ENCODE assay signal across 8 cellular contexts in genomic region chr7:38105874-38106483, GRCh38.
DNase-seq lines count a peak whose midpoint lies in the region; ATAC-seq and TF ChIP-seq lines count a peak whose summit lies in the region.

No MANE protein-coding gene starts in this region.

- no peaks in the 10 kb centered on the region for H3K9me3 Mint-ChIP-seq in nephron

- no peaks in the 10 kb centered on the region for H3K36me3 ChIP-seq in esophagus squamous epithelium

- H3K27me3 Mint-ChIP-seq in nephron (ENCODE audit: low read depth), result no peaks in the 10 kb centered on the region

- intact Hi-C loops in esophagus squamous epithelium (cut with DNase I), result loop anchor here (5.0 kb wide), 2 partner anchors 116 to 204 kb away; no protein-coding TSS in a partner anchor

- peaks cover 6% of the 10 kb centered on the region for H3K4me1 Mint-ChIP-seq in nephron

- no peaks in the 10 kb centered on the region for H3K27me3 ChIP-seq in esophagus squamous epithelium

- WGBS in esophagus squamous epithelium, 2 donors, result 11 to 19% methylated on average over 5 of the region's 5 CpGs

- H3K27ac ChIP-seq in esophagus squamous epithelium, result no peak overlapping the region

- H3K9me3 ChIP-seq in esophagus squamous epithelium, result no peaks in the 10 kb centered on the region

- H3K4me3 ChIP-seq in esophagus squamous epithelium, result no peak overlapping the region

- peak; percentile 40 to 59 (median 46) for TF ChIP-seq CTCF in esophagus squamous epithelium (IDR thresholded peaks at IDR 0.05)
- peak; percentile 60 to 71 (median 61) for TF ChIP-seq CTCF in nephron (IDR thresholded peaks at IDR 0.05; ENCODE audit: unreplicated experiment in 3 of 3)

- H3K4me3 Mint-ChIP-seq in nephron, result no peak overlapping the region

- H3K36me3 Mint-ChIP-seq in nephron (ENCODE audit: low read depth), result no peaks in the 10 kb centered on the region

- no peak overlapping the region for H3K27ac Mint-ChIP-seq in nephron

- TF ChIP-seq POLR2A in esophagus squamous epithelium (IDR thresholded peaks at IDR 0.05), result no peak

- H3K4me1 ChIP-seq in esophagus squamous epithelium, result no peaks in the 10 kb centered on the region

- DNase-seq in EH (ENCODE audit: low read depth) (peak; percentile 54), NCI-H1048 (lab: John Stamatoyannopoulos, UW) (peak; percentile 1), SKM-1 treated with dmso at 0.1 percent for 144 hours (lab: John Stamatoyannopoulos, UW; ENCODE audit: unreplicated experiment) (peak; percentile 49), esophagus squamous epithelium (lab: John Stamatoyannopoulos, UW) (no peak)

- peak; percentile 64 for ATAC-seq in GM21515 (IDR thresholded peaks at IDR 0.05; ENCODE audit: unreplicated experiment)
- no peak for ATAC-seq in HG02938 (IDR thresholded peaks at IDR 0.05; ENCODE audit: unreplicated experiment)
- ATAC-seq in GM19328 (IDR thresholded peaks at IDR 0.05; ENCODE audit: unreplicated experiment), result no peak
